8 cellular contexts compared by ENCODE assay signal in the genomic region with DNA sequence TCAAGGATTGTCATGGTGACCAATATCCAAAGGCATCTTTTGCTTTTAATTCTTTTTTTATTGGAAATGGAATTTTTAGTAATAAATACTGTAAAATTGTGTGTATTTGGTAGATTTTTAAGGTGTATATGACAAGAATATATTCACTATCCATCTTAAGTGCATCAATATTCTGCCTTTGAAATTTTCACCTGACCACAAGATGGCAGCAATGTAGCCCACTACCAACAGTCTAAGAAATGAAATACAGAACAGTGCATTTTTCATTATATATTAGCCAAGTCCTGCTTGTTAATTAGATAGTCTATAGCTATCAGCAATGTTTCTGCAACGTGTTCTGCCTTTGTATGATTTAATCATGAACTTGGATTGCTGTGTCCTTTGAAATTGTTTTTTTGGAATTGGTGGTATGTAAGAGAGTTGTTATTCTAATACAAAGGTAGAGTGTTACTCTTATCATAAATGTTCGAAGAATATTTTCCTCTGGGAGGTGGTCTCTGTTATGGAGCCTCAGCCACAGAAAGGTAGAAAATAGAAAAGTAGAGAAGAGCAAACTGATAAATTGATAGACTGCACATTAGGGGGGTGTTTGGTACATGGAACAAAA. TPM values are rescaled to one million over a fixed set of nuclear protein-coding genes. Genes with fewer than 3 reads are reported as not detected.
A peak's percentile ranks its signal among the peaks of the same experiment; 100 is the strongest.
DNase-seq lines count a peak whose midpoint lies in the region; ATAC-seq, FAIRE-seq and TF ChIP-seq lines count a peak whose summit lies in the region.

No MANE protein-coding gene starts in this region.

- H3K9me1 ChIP-seq in keratinocyte (ENCODE audit: control insufficient read depth, extremely low read depth, insufficient read depth, low read length): no peaks in the 10 kb centered on the region

- no peak overlapping the region for H3K4me3 ChIP-seq in ascending aorta
- no peak overlapping the region for H3K4me3 ChIP-seq in keratinocyte (ENCODE audit: control insufficient read depth in 2 of 3, extremely low read depth in 1 of 3, insufficient read depth in 2 of 3, low read depth in 1 of 3, low read length in 3 of 3)

- H4K20me1 ChIP-seq in keratinocyte (ENCODE audit: control insufficient read depth, extremely low read depth, insufficient read depth, low read length): no peaks in the 10 kb centered on the region

- DNase-seq in GM13977 (ENCODE audit: low spot score) (peak; percentile 17), ascending aorta (ENCODE audit: low spot score in 2 of 2) (no peak), keratinocyte (ENCODE audit: low read depth, low spot score) (no peak)
- DNase-seq in activated naive CD8-positive, alpha-beta T cell treated with anti-CD3 and anti-CD28 coated beads for 36 hours: no peak
- DNase-seq in activated naive CD4-positive, alpha-beta T cell treated with anti-CD3 and anti-CD28 coated beads, Interleukin-2, amount 50 U/mL, for 16 hours: no peak

- H3K9ac ChIP-seq in keratinocyte (ENCODE audit: control insufficient read depth, extremely low read depth, insufficient read depth, low read length): no peak overlapping the region

- no peak overlapping the region for H3K27ac ChIP-seq in C4-2B
- H3K27ac ChIP-seq in ascending aorta: no peak overlapping the region
- no peak overlapping the region for H3K27ac ChIP-seq in keratinocyte (ENCODE audit: control insufficient read depth, insufficient read depth, low read length)

- no peaks in the 10 kb centered on the region for H3K36me3 ChIP-seq in ascending aorta
- no peaks in the 10 kb centered on the region for H3K36me3 ChIP-seq in keratinocyte (ENCODE audit: control insufficient read depth in 2 of 2, extremely low read depth in 1 of 2, insufficient read depth in 2 of 2, low read length in 2 of 2)

- H3K36me3 Mint-ChIP-seq in activated naive CD8-positive, alpha-beta T cell treated with anti-CD3 and anti-CD28 coated beads for 36 hours: no peaks in the 10 kb centered on the region

- peak; percentile 65 for FAIRE-seq in keratinocyte (lab: Jason Lieb, UNC)

- no peak overlapping the region for H3K27ac Mint-ChIP-seq in activated naive CD8-positive, alpha-beta T cell treated with anti-CD3 and anti-CD28 coated beads for 36 hours

- H3K4me1 Mint-ChIP-seq in activated naive CD8-positive, alpha-beta T cell treated with anti-CD3 and anti-CD28 coated beads for 36 hours: no peaks in the 10 kb centered on the region

- H3K27me3 ChIP-seq in ascending aorta: no peaks in the 10 kb centered on the region
- no peaks in the 10 kb centered on the region for H3K27me3 ChIP-seq in keratinocyte (ENCODE audit: control insufficient read depth, extremely low read depth, insufficient read depth, low read length)

- no peaks in the 10 kb centered on the region for H3K79me2 ChIP-seq in keratinocyte (ENCODE audit: control insufficient read depth, insufficient read depth, low read length)

- no peaks in the 10 kb centered on the region for H3K9me3 Mint-ChIP-seq in activated naive CD8-positive, alpha-beta T cell treated with anti-CD3 and anti-CD28 coated beads for 36 hours

- TF ChIP-seq CTCF in C4-2B (conservative IDR thresholded peaks at IDR 0.05) (peak; percentile 85), GM13977 (IDR thresholded peaks at IDR 0.05; ENCODE audit: extremely low read depth, insufficient read depth, missing control alignments) (peak; percentile 57), ascending aorta (IDR thresholded peaks at IDR 0.05) (peak; percentile 22 to 67 (median 47)), keratinocyte (optimal IDR thresholded peaks at IDR 0.05 in 1 of 3, IDR thresholded peaks at IDR 0.05 in 1 of 3, conservative IDR thresholded peaks at IDR 0.05 in 1 of 3; ENCODE audit: extremely low read depth in 1 of 3, insufficient read depth in 2 of 3, low read length in 3 of 3) (peak in 2 of 3 experiments; percentile 40 to 43)

- intact Hi-C loops in ascending aorta (cut with DNase I): loop anchor here (10.0 kb wide), 3 partner anchors 290 to 820 kb away; no protein-coding TSS in a partner anchor

- in situ Hi-C loops in GM13977 (cut with MboI; ENCODE audit: low pct_unique_long_range_greater_than_20kb, low sequenced_read_pairs, unreplicated experiment): no loop called here

- no peak overlapping the region for H3K4me3 Mint-ChIP-seq in activated naive CD8-positive, alpha-beta T cell treated with anti-CD3 and anti-CD28 coated beads for 36 hours

- no peak overlapping the region for H3K4me2 ChIP-seq in keratinocyte (ENCODE audit: control insufficient read depth, extremely low read depth, insufficient read depth, low read depth, low read length)

- H3K4me1 ChIP-seq in ascending aorta: no peaks in the 10 kb centered on the region
- peaks cover under 1% of the 10 kb centered on the region for H3K4me1 ChIP-seq in keratinocyte (ENCODE audit: control insufficient read depth, extremely low read depth, insufficient read depth, low read length)

- H3K9me3 ChIP-seq in ascending aorta: no peaks in the 10 kb centered on the region
- no peaks in the 10 kb centered on the region for H3K9me3 ChIP-seq in keratinocyte (ENCODE audit: control insufficient read depth, low read depth, low read length)

- peak; percentile 72 for TF ChIP-seq RAD21 in Ishikawa (IDR thresholded peaks at IDR 0.05; ENCODE audit: low read depth)

- no peaks in the 10 kb centered on the region for H3K27me3 Mint-ChIP-seq in activated naive CD8-positive, alpha-beta T cell treated with anti-CD3 and anti-CD28 coated beads for 36 hours

- dilution Hi-C loops in keratinocyte (cut with MboI; ENCODE audit: extremely low pct_ligation_motif_present, low sequenced_read_pairs): no loop called here

- no peak overlapping the region for H2AFZ ChIP-seq in keratinocyte (ENCODE audit: control insufficient read depth, low read length)

- no peak for ATAC-seq in GM19467 (IDR thresholded peaks at IDR 0.05; ENCODE audit: unreplicated experiment)

- no peak for TF ChIP-seq EP300 in Ishikawa (IDR thresholded peaks at IDR 0.05; ENCODE audit: borderline replicate concordance)

TF ChIP-seq in Ishikawa, 13 proteins besides CTCF, POLR2A, EP300 and RAD21:
- TF ChIP-seq YY1 (IDR thresholded peaks at IDR 0.05; ENCODE audit: low read depth): no peak
- TF ChIP-seq CREB1 (IDR thresholded peaks at IDR 0.05; ENCODE audit: low read depth): no peak
- no peak for TF ChIP-seq CEBPB (IDR thresholded peaks at IDR 0.05)
- no peak for TF ChIP-seq TEAD4 (IDR thresholded peaks at IDR 0.05)
- no peak for TF ChIP-seq FOXM1 (IDR thresholded peaks at IDR 0.05; ENCODE audit: borderline replicate concordance, low read depth)
- TF ChIP-seq TAF1 (IDR thresholded peaks at IDR 0.05; ENCODE audit: low read depth): no peak
- TF ChIP-seq EGR1 (IDR thresholded peaks at IDR 0.05): no peak
- TF ChIP-seq ZBTB7A (IDR thresholded peaks at IDR 0.05; ENCODE audit: low read depth): no peak
- TF ChIP-seq, protein P1, sequence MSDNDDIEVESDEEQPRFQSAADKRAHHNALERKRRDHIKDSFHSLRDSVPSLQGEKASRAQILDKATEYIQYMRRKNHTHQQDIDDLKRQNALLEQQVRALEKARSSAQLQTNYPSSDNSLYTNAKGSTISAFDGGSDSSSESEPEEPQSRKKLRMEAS (IDR thresholded peaks at IDR 0.05): no peak
- no peak for TF ChIP-seq TCF12 (IDR thresholded peaks at IDR 0.05; ENCODE audit: low read depth)
- TF ChIP-seq, protein P2, sequence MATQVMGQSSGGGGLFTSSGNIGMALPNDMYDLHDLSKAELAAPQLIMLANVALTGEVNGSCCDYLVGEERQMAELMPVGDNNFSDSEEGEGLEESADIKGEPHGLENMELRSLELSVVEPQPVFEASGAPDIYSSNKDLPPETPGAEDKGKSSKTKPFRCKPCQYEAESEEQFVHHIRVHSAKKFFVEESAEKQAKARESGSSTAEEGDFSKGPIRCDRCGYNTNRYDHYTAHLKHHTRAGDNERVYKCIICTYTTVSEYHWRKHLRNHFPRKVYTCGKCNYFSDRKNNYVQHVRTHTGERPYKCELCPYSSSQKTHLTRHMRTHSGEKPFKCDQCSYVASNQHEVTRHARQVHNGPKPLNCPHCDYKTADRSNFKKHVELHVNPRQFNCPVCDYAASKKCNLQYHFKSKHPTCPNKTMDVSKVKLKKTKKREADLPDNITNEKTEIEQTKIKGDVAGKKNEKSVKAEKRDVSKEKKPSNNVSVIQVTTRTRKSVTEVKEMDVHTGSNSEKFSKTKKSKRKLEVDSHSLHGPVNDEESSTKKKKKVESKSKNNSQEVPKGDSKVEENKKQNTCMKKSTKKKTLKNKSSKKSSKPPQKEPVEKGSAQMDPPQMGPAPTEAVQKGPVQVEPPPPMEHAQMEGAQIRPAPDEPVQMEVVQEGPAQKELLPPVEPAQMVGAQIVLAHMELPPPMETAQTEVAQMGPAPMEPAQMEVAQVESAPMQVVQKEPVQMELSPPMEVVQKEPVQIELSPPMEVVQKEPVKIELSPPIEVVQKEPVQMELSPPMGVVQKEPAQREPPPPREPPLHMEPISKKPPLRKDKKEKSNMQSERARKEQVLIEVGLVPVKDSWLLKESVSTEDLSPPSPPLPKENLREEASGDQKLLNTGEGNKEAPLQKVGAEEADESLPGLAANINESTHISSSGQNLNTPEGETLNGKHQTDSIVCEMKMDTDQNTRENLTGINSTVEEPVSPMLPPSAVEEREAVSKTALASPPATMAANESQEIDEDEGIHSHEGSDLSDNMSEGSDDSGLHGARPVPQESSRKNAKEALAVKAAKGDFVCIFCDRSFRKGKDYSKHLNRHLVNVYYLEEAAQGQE (IDR thresholded peaks at IDR 0.05; ENCODE audit: low read depth): no peak
TF ChIP-seq in Ishikawa: peak in this region for 0.

RNA-seq across cellular contexts. Expression of a gene that starts 38.2 kb away (rescaled TPM):
- not detected for total RNA-seq in ascending aorta
- not detected in 3 replicates for polyA plus RNA-seq in keratinocyte
- polyA plus RNA-seq in keratinocyte (2011; ENCODE audit: low read depth): not detected
- not detected in 2 replicates for polyA plus RNA-seq in keratinocyte (2011; cell fraction: cytosol; rRNA removed)
- polyA plus RNA-seq in keratinocyte (2011; cell fraction: nucleus; rRNA removed): not detected in 2 replicates
- polyA plus RNA-seq in keratinocyte (2012; ENCODE audit: low replicate concordance): not detected in 2 replicates
- polyA minus RNA-seq in keratinocyte: not detected in 3 replicates
- polyA minus RNA-seq in keratinocyte (2011; cell fraction: cytosol; rRNA and poly(A)+ RNA removed): not detected
- not detected in 2 replicates for polyA minus RNA-seq in keratinocyte (2011; cell fraction: nucleus; rRNA and poly(A)+ RNA removed)
- total RNA-seq in activated naive CD8-positive, alpha-beta T cell treated with anti-CD3 and anti-CD28 coated beads for 36 hours: not detected
